ENCODE assay signal across 14 cellular contexts in the genomic region with DNA sequence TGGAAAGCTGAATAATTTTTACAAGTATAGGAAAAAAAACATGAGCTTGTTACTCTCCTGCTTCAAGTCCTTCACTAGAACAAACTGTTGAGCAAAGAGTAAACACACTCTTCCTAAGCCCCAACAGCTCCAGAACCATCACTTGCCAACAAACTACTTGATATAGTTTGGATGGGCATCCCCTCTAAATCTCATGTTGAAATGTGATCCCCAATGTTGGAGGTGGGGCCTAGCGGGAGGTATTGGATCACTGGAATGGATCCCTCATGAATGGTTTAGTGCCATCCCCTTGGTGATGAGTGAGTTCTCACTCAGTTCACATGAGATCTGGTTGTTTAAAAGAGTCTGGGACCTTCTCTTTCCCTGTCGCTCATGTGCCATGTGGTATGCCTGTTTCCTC.
DNase-seq lines count a peak whose midpoint lies in the region; ATAC-seq and TF ChIP-seq lines count a peak whose summit lies in the region.
"Had no signal": no experiment of that assay in that cellular context is flagged by ENCODE, and none has a peak within 500 bp of the region (broad histone marks: within the 10 kb centered on the region; RNA-seq: fewer than 3 reads in every experiment).

No MANE protein-coding gene starts in this region.

- peaks cover 64% of the 10 kb centered on the region for H3K79me2 ChIP-seq in GM23338 (replicated peaks; ENCODE audit: insufficient read depth)

- TF ChIP-seq POLR2A in thyroid gland (IDR thresholded peaks at IDR 0.05) (no peak), ovary (IDR thresholded peaks at IDR 0.05) (no peak)

- 0 out of 2 replicates have a peak, but pooled peaks cover 4% of the 10 kb centered on the region for H3K9me2 ChIP-seq in GM23338 (ENCODE audit: insufficient read depth)

- no peaks in the 10 kb centered on the region for H3F3A ChIP-seq in GM23338 (replicated peaks; ENCODE audit: low read depth)

- DNase-seq in GM23338 (ENCODE audit: low spot score): no peak
- DNase-seq in lower lobe of right lung: no peak
- peak; percentile 18 to 31 for DNase-seq in thyroid gland
- DNase-seq in GM20000 (ENCODE audit: low spot score): no peak
- DNase-seq in ovary: no peak
- DNase-seq in activated T-cell treated with anti-CD3 and anti-CD28 coated beads, Interleukin-2, amount 50 U/mL, for 1 hour: no peak
- DNase-seq: ACHN; CD4-positive, CD25-positive, alpha-beta regulatory T cell; DMS 273 treated with DMSO at 0.1 percent for 48 hours; KG1 had no signal

- peak overlapping the region; percentile 1; the same call in 1 of the 2 replicates for H3K27ac ChIP-seq in GM23338 (ENCODE audit: low read depth)
- peak overlapping the region; percentile 2; the same call in 1 of the 2 replicates for H3K27ac ChIP-seq in VCaP
- H3K27ac ChIP-seq in lower lobe of right lung: no peak overlapping the region
- peak overlapping the region; percentile 11 to 45 (median 18) for H3K27ac ChIP-seq in thyroid gland
- H3K27ac ChIP-seq in ovary: no peak overlapping the region
- H3K27ac ChIP-seq: BLaER1 treated with 17β-estradiol and CSF1 and Interleukin-3, amounts not matched to agents 10 nM and 100 nM had no signal

- no peaks in the 10 kb centered on the region for H4K20me1 ChIP-seq in GM23338 (replicated peaks; ENCODE audit: insufficient read depth)
- H4K20me1 ChIP-seq: BLaER1 treated with 17β-estradiol and CSF1 and Interleukin-3, amounts not matched to agents 10 nM and 100 nM had no signal

- ATAC-seq in GM23338 (no peak; the same call in 2 of the 3 replicates), lower lobe of right lung (peak; percentile 32 to 33)
- ATAC-seq: HCT116 had no signal

- intact Hi-C loops in lower lobe of right lung (cut with DNase I) (no loop called here), thyroid gland (cut with DNase I) (no loop called here), ovary (cut with DNase I) (no loop called here)

- H3K27ac Mint-ChIP-seq in GM23338: peak overlapping the region; percentile 33; the same call in 1 of the 2 replicates
- H3K27ac Mint-ChIP-seq: CD4-positive, CD25-positive, alpha-beta regulatory T cell had no signal

- H3K4me1 ChIP-seq in GM23338 (ENCODE audit: insufficient read depth) (peaks cover 27% of the 10 kb centered on the region), lower lobe of right lung (peaks cover 4% of the 10 kb centered on the region), thyroid gland (peaks cover 0 to 13% of the 10 kb centered on the region in 2 donors), ovary (ENCODE audit: insufficient read depth) (no peaks in the 10 kb centered on the region)

- H3K36me3 ChIP-seq in GM23338 (ENCODE audit: insufficient read depth): no peaks in the 10 kb centered on the region
- no peaks in the 10 kb centered on the region for H3K36me3 ChIP-seq in lower lobe of right lung
- H3K36me3 ChIP-seq in thyroid gland: no peaks in the 10 kb centered on the region
- H3K36me3 ChIP-seq in ovary: no peaks in the 10 kb centered on the region
- H3K36me3 ChIP-seq: BLaER1 treated with 17β-estradiol and CSF1 and Interleukin-3, amounts not matched to agents 10 nM and 100 nM had no signal

- H3K4me2 ChIP-seq in GM23338: peak overlapping the region; percentile 33
- H3K4me2 ChIP-seq: BLaER1 treated with 17β-estradiol and CSF1 and Interleukin-3, amounts not matched to agents 10 nM and 100 nM had no signal

- no peak overlapping the region for H3K4me3 Mint-ChIP-seq in GM23338
- H3K4me3 Mint-ChIP-seq: CD4-positive, CD25-positive, alpha-beta regulatory T cell; IgD-negative memory B cell had no signal

- peaks cover 3% of the 10 kb centered on the region for H3K27me3 Mint-ChIP-seq in GM23338 (ENCODE audit: insufficient read depth, low read depth, poor library complexity)
- H3K27me3 Mint-ChIP-seq: CD4-positive, CD25-positive, alpha-beta regulatory T cell; IgD-negative memory B cell had no signal

- 79 to 81% methylated on average over 2 of the region's 2 CpGs for WGBS in thyroid gland, 2 donors
- WGBS in ovary, 3 donors: 97 to 99% (median 98%) methylated on average over 2 of the region's 2 CpGs

- no peak for TF ChIP-seq EP300 in ovary (IDR thresholded peaks at IDR 0.05)

- H3K27me3 ChIP-seq in GM23338 (ENCODE audit: insufficient read depth) (no peaks in the 10 kb centered on the region), lower lobe of right lung (ENCODE audit: low read depth) (no peaks in the 10 kb centered on the region), thyroid gland (no peaks in the 10 kb centered on the region), ovary (no peaks in the 10 kb centered on the region)
- H3K27me3 ChIP-seq: BLaER1 treated with 17β-estradiol and CSF1 and Interleukin-3, amounts not matched to agents 10 nM and 100 nM had no signal

- TF ChIP-seq CTCF in GM23338 (conservative IDR thresholded peaks at IDR 0.05; ENCODE audit: low read depth in 2 of 2): no peak
- TF ChIP-seq CTCF in VCaP (conservative IDR thresholded peaks at IDR 0.05): no peak
- TF ChIP-seq CTCF in lower lobe of right lung (IDR thresholded peaks at IDR 0.05): no peak
- TF ChIP-seq CTCF in thyroid gland (IDR thresholded peaks at IDR 0.05): no peak
- TF ChIP-seq CTCF in GM20000 (IDR thresholded peaks at IDR 0.05; ENCODE audit: extremely low read depth, missing control alignments): no peak
- no peak for TF ChIP-seq CTCF in ovary (IDR thresholded peaks at IDR 0.05)

- no peak overlapping the region for H2AFZ ChIP-seq in GM23338

- H3K4me1 Mint-ChIP-seq in GM23338: peaks cover 28% of the 10 kb centered on the region
- H3K4me1 Mint-ChIP-seq: CD4-positive, CD25-positive, alpha-beta regulatory T cell had no signal

- H3K9me3 ChIP-seq in lower lobe of right lung: no peaks in the 10 kb centered on the region
- H3K9me3 ChIP-seq in thyroid gland: no peaks in the 10 kb centered on the region
- H3K9me3 ChIP-seq in ovary: no peaks in the 10 kb centered on the region
- H3K9me3 ChIP-seq: BLaER1 treated with 17β-estradiol and CSF1 and Interleukin-3, amounts not matched to agents 10 nM and 100 nM had no signal

- H3K36me3 Mint-ChIP-seq in GM23338 (ENCODE audit: low read depth): peaks cover 14% of the 10 kb centered on the region; the same call in 2 of the 3 replicates

- H3K9me3 Mint-ChIP-seq in GM23338: no peaks in the 10 kb centered on the region
- H3K9me3 Mint-ChIP-seq: IgD-negative memory B cell had no signal

- no peak overlapping the region for H3K4me3 ChIP-seq in GM23338
- H3K4me3 ChIP-seq in lower lobe of right lung: no peak overlapping the region
- no peak overlapping the region for H3K4me3 ChIP-seq in thyroid gland (replicated peaks in 1 of 3)
- H3K4me3 ChIP-seq in ovary: no peak overlapping the region
- H3K4me3 ChIP-seq: BLaER1 treated with 17β-estradiol and CSF1 and Interleukin-3, amounts not matched to agents 10 nM and 100 nM had no signal

TF ChIP-seq in GM23338, 12 proteins besides CTCF, POLR2A, EP300 and RAD21 (continues in another document):
- TF ChIP-seq POLR2AphosphoS5 (IDR thresholded peaks at IDR 0.05; ENCODE audit: low read depth) (no peak), EZH2 (IDR thresholded peaks at IDR 0.05; ENCODE audit: low read depth, unreplicated experiment) (no peak), JUNB (IDR thresholded peaks at IDR 0.05; ENCODE audit: unreplicated experiment) (no peak), CREB1 (CRISPR knock-in tag; IDR thresholded peaks at IDR 0.05; ENCODE audit: low read depth) (no peak), ZNF331 (CRISPR knock-in tag; IDR thresholded peaks at IDR 0.05; ENCODE audit: low read depth) (no peak), EZH2phosphoT487 (IDR thresholded peaks at IDR 0.05; ENCODE audit: unreplicated experiment) (no peak), ZNF114 (CRISPR knock-in tag; IDR thresholded peaks at IDR 0.05) (no peak), STAT1 (IDR thresholded peaks at IDR 0.05; ENCODE audit: unreplicated experiment) (no peak), NANOG (IDR thresholded peaks at IDR 0.05; ENCODE audit: borderline replicate concordance) (no peak)
- TF ChIP-seq, protein P1, sequence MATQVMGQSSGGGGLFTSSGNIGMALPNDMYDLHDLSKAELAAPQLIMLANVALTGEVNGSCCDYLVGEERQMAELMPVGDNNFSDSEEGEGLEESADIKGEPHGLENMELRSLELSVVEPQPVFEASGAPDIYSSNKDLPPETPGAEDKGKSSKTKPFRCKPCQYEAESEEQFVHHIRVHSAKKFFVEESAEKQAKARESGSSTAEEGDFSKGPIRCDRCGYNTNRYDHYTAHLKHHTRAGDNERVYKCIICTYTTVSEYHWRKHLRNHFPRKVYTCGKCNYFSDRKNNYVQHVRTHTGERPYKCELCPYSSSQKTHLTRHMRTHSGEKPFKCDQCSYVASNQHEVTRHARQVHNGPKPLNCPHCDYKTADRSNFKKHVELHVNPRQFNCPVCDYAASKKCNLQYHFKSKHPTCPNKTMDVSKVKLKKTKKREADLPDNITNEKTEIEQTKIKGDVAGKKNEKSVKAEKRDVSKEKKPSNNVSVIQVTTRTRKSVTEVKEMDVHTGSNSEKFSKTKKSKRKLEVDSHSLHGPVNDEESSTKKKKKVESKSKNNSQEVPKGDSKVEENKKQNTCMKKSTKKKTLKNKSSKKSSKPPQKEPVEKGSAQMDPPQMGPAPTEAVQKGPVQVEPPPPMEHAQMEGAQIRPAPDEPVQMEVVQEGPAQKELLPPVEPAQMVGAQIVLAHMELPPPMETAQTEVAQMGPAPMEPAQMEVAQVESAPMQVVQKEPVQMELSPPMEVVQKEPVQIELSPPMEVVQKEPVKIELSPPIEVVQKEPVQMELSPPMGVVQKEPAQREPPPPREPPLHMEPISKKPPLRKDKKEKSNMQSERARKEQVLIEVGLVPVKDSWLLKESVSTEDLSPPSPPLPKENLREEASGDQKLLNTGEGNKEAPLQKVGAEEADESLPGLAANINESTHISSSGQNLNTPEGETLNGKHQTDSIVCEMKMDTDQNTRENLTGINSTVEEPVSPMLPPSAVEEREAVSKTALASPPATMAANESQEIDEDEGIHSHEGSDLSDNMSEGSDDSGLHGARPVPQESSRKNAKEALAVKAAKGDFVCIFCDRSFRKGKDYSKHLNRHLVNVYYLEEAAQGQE (IDR thresholded peaks at IDR 0.05; ENCODE audit: unreplicated experiment): no peak
- TF ChIP-seq, protein P2, sequence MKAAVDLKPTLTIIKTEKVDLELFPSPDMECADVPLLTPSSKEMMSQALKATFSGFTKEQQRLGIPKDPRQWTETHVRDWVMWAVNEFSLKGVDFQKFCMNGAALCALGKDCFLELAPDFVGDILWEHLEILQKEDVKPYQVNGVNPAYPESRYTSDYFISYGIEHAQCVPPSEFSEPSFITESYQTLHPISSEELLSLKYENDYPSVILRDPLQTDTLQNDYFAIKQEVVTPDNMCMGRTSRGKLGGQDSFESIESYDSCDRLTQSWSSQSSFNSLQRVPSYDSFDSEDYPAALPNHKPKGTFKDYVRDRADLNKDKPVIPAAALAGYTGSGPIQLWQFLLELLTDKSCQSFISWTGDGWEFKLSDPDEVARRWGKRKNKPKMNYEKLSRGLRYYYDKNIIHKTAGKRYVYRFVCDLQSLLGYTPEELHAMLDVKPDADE (IDR thresholded peaks at IDR 0.05): no peak

Comparison
In these comparisons a context has a peak if more than half of its experiments do, and no peak if none do; other contexts are left out.
1. DNase-seq: peak in thyroid gland (2 of 2); none in GM23338 (single experiment), lower lobe of right lung (single experiment), GM20000 (single experiment), ovary (0 of 5) and activated T-cell treated with anti-CD3 and anti-CD28 coated beads, Interleukin-2, amount 50 U/mL, for 1 hour (single experiment).
2. H3K27ac ChIP-seq: peak in GM23338 (single experiment), VCaP (single experiment) and thyroid gland (3 of 3); none in lower lobe of right lung (single experiment) and ovary (0 of 2).